7 cellular contexts compared by ENCODE assay signal in the genomic region with DNA sequence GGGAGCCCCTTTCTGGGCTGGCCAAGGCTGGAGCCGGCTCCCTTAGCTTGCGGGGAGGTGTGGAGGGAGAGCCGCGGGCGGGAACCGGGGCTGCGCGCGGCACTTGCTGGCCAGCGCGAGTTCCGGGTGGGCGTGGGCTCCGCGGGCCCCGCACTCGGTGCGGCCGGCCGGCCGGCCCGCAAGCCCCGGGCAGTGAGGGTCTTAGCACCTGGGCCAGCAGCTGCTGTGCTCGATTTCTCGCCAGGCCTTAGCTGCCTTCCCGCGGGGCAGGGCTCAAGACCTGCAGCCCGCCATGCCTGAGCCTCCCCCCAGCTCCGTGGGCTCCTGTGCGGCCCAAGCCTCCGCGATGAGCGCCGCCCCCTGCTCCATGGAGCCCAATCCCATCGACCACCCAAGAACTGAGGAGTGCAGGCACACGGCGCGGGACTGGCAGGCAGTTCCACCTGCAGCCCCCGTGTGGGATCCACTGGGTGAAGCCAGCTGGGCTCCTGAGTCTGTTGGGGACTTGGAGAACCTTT. TPM values are rescaled to one million over a fixed set of nuclear protein-coding genes. Genes with fewer than 3 reads are reported as not detected.
DNase-seq lines count a peak whose midpoint lies in the region; ATAC-seq and TF ChIP-seq lines count a peak whose summit lies in the region.
"Not testable (repeated sequence)": the region's sequence is repeated elsewhere in the genome, so short reads cannot be mapped to it uniquely, and the experiment has no call there.

No MANE protein-coding gene starts in this region.

- not testable (repeated sequence) for H3K4me3 ChIP-seq in OCI-LY3 (ENCODE audit: low read length)
- H3K4me3 ChIP-seq in coronary artery, result peak overlapping the region; percentile 61
- peak overlapping the region in 1 of 4 donors; percentile 6 for H3K4me3 ChIP-seq in stomach

- H3K9ac ChIP-seq in OCI-LY3 (ENCODE audit: low read length), result not testable (repeated sequence)

- WGBS in stomach, 5 donors, result 87 to 93% (median 91%) methylated on average over 33 to 39 of the region's 39 CpGs; no CpG with 5 or more reads in 1 of the 5 donors

- H3K27me3 ChIP-seq in OCI-LY3 (ENCODE audit: low read depth, low read length), result not testable (repeated sequence)
- peaks cover 0 to 11% (median 0%) of the 10 kb centered on the region in 3 donors for H3K27me3 ChIP-seq in stomach

- not testable (repeated sequence) for H3K9me3 ChIP-seq in OCI-LY3 (ENCODE audit: insufficient read depth, low read length); stomach

- TF ChIP-seq POLR2A in stomach (IDR thresholded peaks at IDR 0.05), result not testable (repeated sequence)

- peaks cover 19% of the 10 kb centered on the region for H3K4me1 ChIP-seq in OCI-LY3 (ENCODE audit: low read length)
- H3K4me1 ChIP-seq in stomach, result peaks cover 4 to 24% (median 15%) of the 10 kb centered on the region in 4 donors

- not testable (repeated sequence) for H3K27me3 Mint-ChIP-seq in CD14-positive monocyte (ENCODE audit: low read depth in 3 of 3)
- peaks cover 26% of the 10 kb centered on the region for H3K27me3 Mint-ChIP-seq in activated T-cell treated with anti-CD3 and anti-CD28 coated beads, Interleukin-2, amount 50 U/mL, for 24 hours

- not testable (repeated sequence) for TF ChIP-seq CTCF in CD14-positive monocyte (IDR thresholded peaks at IDR 0.05); OCI-LY3 (IDR thresholded peaks at IDR 0.05; ENCODE audit: low read depth, low read length); coronary artery (IDR thresholded peaks at IDR 0.05); stomach (IDR thresholded peaks at IDR 0.05)

- not testable (repeated sequence) for H2AFZ ChIP-seq in OCI-LY3 (ENCODE audit: low read depth, low read length)

- H3K4me1 Mint-ChIP-seq in CD14-positive monocyte, result peaks cover 27% of the 10 kb centered on the region
- peaks cover 30% of the 10 kb centered on the region for H3K4me1 Mint-ChIP-seq in activated T-cell treated with anti-CD3 and anti-CD28 coated beads, Interleukin-2, amount 50 U/mL, for 24 hours (ENCODE audit: low read depth)

- intact Hi-C loops in CD14-positive monocyte (cut with micrococcal nuclease), result loop anchor here (5.0 to 10.0 kb wide), 3 partner anchors 171 to 351 kb away; no protein-coding TSS in a partner anchor
- intact Hi-C loops in posterior vena cava (cut with DNase I), result loop anchor here (5.0 kb wide), 2 partner anchors 64 to 339 kb away; no protein-coding TSS in a partner anchor
- intact Hi-C loops in stomach (cut with DNase I; ENCODE audit: low total_unique reads), result not testable (repeated sequence)

- H3K36me3 ChIP-seq in OCI-LY3 (replicated peaks; ENCODE audit: low read depth, low read length); stomach: not testable (repeated sequence)

- DNase-seq in CD14-positive monocyte (ENCODE audit: low spot score) (peak; percentile 33), left lobe of liver (ENCODE audit: low spot score) (peak; percentile 38), posterior vena cava (ENCODE audit: low spot score) (peak; percentile 80), stomach (peak; percentile 17)
- peak; percentile 26 for DNase-seq in activated T-cell treated with anti-CD3 and anti-CD28 coated beads, Interleukin-2, amount 50 U/mL, for 24 hours
- not testable (repeated sequence) for DNase-seq in coronary artery (ENCODE audit: low spot score)

- not testable (repeated sequence) for H3K79me2 ChIP-seq in OCI-LY3 (ENCODE audit: low read length)

- H3K27ac Mint-ChIP-seq in CD14-positive monocyte; activated T-cell treated with anti-CD3 and anti-CD28 coated beads, Interleukin-2, amount 50 U/mL, for 24 hours: not testable (repeated sequence)

- H3K36me3 Mint-ChIP-seq in CD14-positive monocyte; activated T-cell treated with anti-CD3 and anti-CD28 coated beads, Interleukin-2, amount 50 U/mL, for 24 hours (ENCODE audit: low read depth): not testable (repeated sequence)

- not testable (repeated sequence) for H3K27ac ChIP-seq in OCI-LY3 (ENCODE audit: low read length); coronary artery; stomach

- H3K4me3 Mint-ChIP-seq in CD14-positive monocyte; activated T-cell treated with anti-CD3 and anti-CD28 coated beads, Interleukin-2, amount 50 U/mL, for 24 hours: not testable (repeated sequence)

- 0 out of 2 replicates have a peak overlapping the region, but pooled peaks have one; percentile 84 for H3K4me2 ChIP-seq in OCI-LY3 (ENCODE audit: low read length)

- not testable (repeated sequence) for ATAC-seq in left lobe of liver

- not testable (repeated sequence) for H3K9me3 Mint-ChIP-seq in CD14-positive monocyte; activated T-cell treated with anti-CD3 and anti-CD28 coated beads, Interleukin-2, amount 50 U/mL, for 24 hours

- TF ChIP-seq EP300 in stomach (IDR thresholded peaks at IDR 0.05), result not testable (repeated sequence)

- H4K20me1 ChIP-seq in OCI-LY3 (ENCODE audit: insufficient read depth, low read length), result not testable (repeated sequence)

RNA-seq across cellular contexts. Expression of gene STOML1, which starts 18.4 kb away (rescaled TPM):
- polyA plus RNA-seq in CD14-positive monocyte (1 to 10 TPM; 3.8 to 4.7 TPM), stomach (10 to 100 TPM in 1 of 3 donors, 1 to 10 TPM in 2; 8.0 to 13.3 (median 9.6) TPM)
- total RNA-seq in left lobe of liver (8.1 TPM), posterior vena cava (10 to 100 TPM; 17.3 to 20.1 TPM), stomach (10 to 100 TPM in 2 of 5 donors, 1 to 10 TPM in 3; 5.3 to 26.4 (median 9.8) TPM)

RNA-seq across cellular contexts. Expression of gene PML, which starts 20.8 kb away (rescaled TPM):
- polyA plus RNA-seq in CD14-positive monocyte (10 to 100 TPM; 13.1 to 20.6 TPM), stomach (10 to 100 TPM; 16.0 to 25.8 (median 21.9) TPM)
- total RNA-seq in left lobe of liver (15.5 TPM), posterior vena cava (10 to 100 TPM; 49.2 to 50.7 TPM), stomach (100 to 1,000 TPM in 2 of 5 donors, 10 to 100 TPM in 3; 27.7 to 170 (median 65.9) TPM)

RNA-seq across cellular contexts. Expression of gene LOXL1, which starts 47.5 kb away (rescaled TPM):
- polyA plus RNA-seq in CD14-positive monocyte (under 1 TPM in 1 of 2 donors, not detected in 1; 0.07 TPM), stomach (10 to 100 TPM in 2 of 3 donors, 1 to 10 TPM in 1; 5.2 to 25.8 (median 12.5) TPM)
- total RNA-seq in left lobe of liver (0.75 TPM), posterior vena cava (100 to 1,000 TPM in 1 of 2 donors, 10 to 100 TPM in 1; 94.6 to 110 TPM), stomach (10 to 100 TPM in 4 of 5 donors, 1 to 10 TPM in 1; 6.2 to 48.4 (median 36.8) TPM)
